Comparison of ENCODE assay signal across 8 cellular contexts in genomic region chr7:74173074-74173473, GRCh38. TPM values are rescaled to one million over a fixed set of nuclear protein-coding genes. Genes with fewer than 3 reads are reported as not detected.
A peak's percentile ranks its signal among the peaks of the same experiment; 100 is the strongest.
DNase-seq lines count a peak whose midpoint lies in the region; ATAC-seq, FAIRE-seq and TF ChIP-seq lines count a peak whose summit lies in the region.

No MANE protein-coding gene starts in this region.

- SMC1A ChIA-PET in GM12878 (lab: Charles Lee; ENCODE audit: uncharacterized antibody, unreplicated experiment) = interaction anchor here (1.2 kb wide), 1 partner anchor 103 kb away, joined by 3 read pairs; no protein-coding TSS in a partner anchor

- intact Hi-C loops in GM12878 (cut with micrococcal nuclease; ENCODE audit: unreplicated experiment) = no loop called here

- peaks cover 38 to 49% (median 40%) of the 10 kb centered on the region in 10 experiments for H3K4me1 ChIP-seq in BLaER1 treated with 17β-estradiol and CSF1 and Interleukin-3, amounts not matched to agents 10 nM and 100 nM
- peaks cover 21% of the 10 kb centered on the region; the same call in 1 of the 2 replicates for H3K4me1 ChIP-seq in HUES64 (ENCODE audit: insufficient read depth, low read length)
- H3K4me1 ChIP-seq in GM12878 (ENCODE audit: control insufficient read depth, insufficient read depth, low read length) = peaks cover 6% of the 10 kb centered on the region

- 37% methylated on average over 9 of the region's 14 CpGs for WGBS in HUES64
- WGBS in GM12878 (ENCODE audit: insufficient coverage, insufficient replicate concordance, low lambda C conversion rate, missing lambda C conversion rate) = under 1% methylated on average over 14 of the region's 14 CpGs

- ATAC-seq in GM12878 (peak; percentile 42), HG02970 (IDR thresholded peaks at IDR 0.05; ENCODE audit: low FRiP score, unreplicated experiment) (no peak), GM19035 (IDR thresholded peaks at IDR 0.05; ENCODE audit: unreplicated experiment) (no peak)

- no peaks in the 10 kb centered on the region for H3K27me3 ChIP-seq in BLaER1 treated with 17β-estradiol and CSF1 and Interleukin-3, amounts not matched to agents 10 nM and 100 nM
- H3K27me3 ChIP-seq in HUES64 (ENCODE audit: insufficient read depth, low read length) (no peaks in the 10 kb centered on the region), GM12878 (replicated peaks in 1 of 2; ENCODE audit: control insufficient read depth in 2 of 2, insufficient read depth in 2 of 2, low read length in 1 of 2) (no peaks in the 10 kb centered on the region)

- H2AFZ ChIP-seq in GM12878 (ENCODE audit: control insufficient read depth, low read depth, low read length) = peak overlapping the region; percentile 89

- H3K4me1 Mint-ChIP-seq in mesothelial cell of epicardium = peaks cover 39% of the 10 kb centered on the region

- TF ChIP-seq CTCF in GM12878 (IDR thresholded peaks at IDR 0.05 in 2 of 3, conservative IDR thresholded peaks at IDR 0.05 in 1 of 3; ENCODE audit: control insufficient read depth in 2 of 3, extremely low read depth in 1 of 3, insufficient read depth in 1 of 3, low read depth in 3 of 3, low read length in 3 of 3) (no peak), mesothelial cell of epicardium (IDR thresholded peaks at IDR 0.05; ENCODE audit: unreplicated experiment) (no peak)

- no peak for TF ChIP-seq RAD21 in GM12878 (IDR thresholded peaks at IDR 0.05; ENCODE audit: insufficient read depth, low read depth, low read length)

- peaks cover 47% of the 10 kb centered on the region for H3K79me2 ChIP-seq in GM12878 (ENCODE audit: control insufficient read depth, insufficient read depth, low read length)

- H3K9me3 Mint-ChIP-seq in mesothelial cell of epicardium = no peaks in the 10 kb centered on the region

- peak overlapping the region; percentile 98 to 100 (median 99); a peak in 19 of 22 replicates for H3K9ac ChIP-seq in BLaER1 treated with 17β-estradiol and CSF1 and Interleukin-3, amounts not matched to agents 10 nM and 100 nM
- peak overlapping the region; percentile 98; the same call in 1 of the 2 replicates for H3K9ac ChIP-seq in HUES64 (ENCODE audit: low read depth, low read length)
- peak overlapping the region; percentile 66 for H3K9ac ChIP-seq in GM12878 (ENCODE audit: control insufficient read depth, insufficient read depth, low read length)

- FAIRE-seq in GM12878 (lab: Jason Lieb, UNC) = no peak

- peak overlapping the region in 9 of 11 experiments; percentile 97 to 99 (median 99); a peak in 15 of 22 replicates for H3K27ac ChIP-seq in BLaER1 treated with 17β-estradiol and CSF1 and Interleukin-3, amounts not matched to agents 10 nM and 100 nM
- H3K27ac ChIP-seq in HUES64 (ENCODE audit: low read depth, low read length) = no peak overlapping the region
- H3K27ac ChIP-seq in GM12878 (ENCODE audit: control insufficient read depth, insufficient read depth) = peak overlapping the region; percentile 66; the same call in 1 of the 2 replicates

- TF ChIP-seq EP300 in GM12878 (IDR thresholded peaks at IDR 0.05; ENCODE audit: borderline replicate concordance in 1 of 2, control insufficient read depth in 1 of 2, low read depth in 2 of 2, low read length in 2 of 2) = no peak

- no peaks in the 10 kb centered on the region for H3K27me3 Mint-ChIP-seq in mesothelial cell of epicardium (ENCODE audit: low read depth)

- H3K4me3 Mint-ChIP-seq in mesothelial cell of epicardium = peak overlapping the region; percentile 85

- peak overlapping the region; percentile 93 for H3K27ac Mint-ChIP-seq in mesothelial cell of epicardium

- no peaks in the 10 kb centered on the region for H3K9me3 ChIP-seq in BLaER1 treated with 17β-estradiol and CSF1 and Interleukin-3, amounts not matched to agents 10 nM and 100 nM (replicated peaks in 1 of 11)
- H3K9me3 ChIP-seq in HUES64 (ENCODE audit: insufficient read depth, low read depth, low read length) = no peaks in the 10 kb centered on the region
- H3K9me3 ChIP-seq in GM12878 (replicated peaks; ENCODE audit: control insufficient read depth, insufficient read depth, low read length) = no peaks in the 10 kb centered on the region

- H3K36me3 ChIP-seq in BLaER1 treated with 17β-estradiol and CSF1 and Interleukin-3, amounts not matched to agents 10 nM and 100 nM = peaks cover 15 to 24% (median 21%) of the 10 kb centered on the region in 11 experiments; a peak in 21 of 22 replicates
- H3K36me3 ChIP-seq in HUES64 (ENCODE audit: insufficient read depth, low read length) = peaks cover 16% of the 10 kb centered on the region
- peaks cover 0 to 9% of the 10 kb centered on the region in 2 experiments; a peak in 1 of 4 replicates for H3K36me3 ChIP-seq in GM12878 (ENCODE audit: control insufficient read depth in 2 of 2, insufficient read depth in 2 of 2, low read length in 1 of 2)

- DNase-seq in GM12878 (ENCODE audit: low read depth, low spot score) (no peak), mesothelial cell of epicardium (ENCODE audit: low spot score in 2 of 2, unreplicated experiment in 2 of 2) (no peak), dermis blood vessel endothelial cell (no peak)
- no peak for DNase-seq in effector CD8-positive, alpha-beta T cell (lab: John Stamatoyannopoulos, UW)

- H3K4me3 ChIP-seq in BLaER1 treated with 17β-estradiol and CSF1 and Interleukin-3, amounts not matched to agents 10 nM and 100 nM = peak overlapping the region; percentile 83 to 98 (median 94); a peak in 18 of 20 replicates
- H3K4me3 ChIP-seq in HUES64 (ENCODE audit: low read length) (peak overlapping the region; percentile 80), GM12878 (peak overlapping the region; percentile 93)

- H3K36me3 Mint-ChIP-seq in mesothelial cell of epicardium = no peaks in the 10 kb centered on the region

- RAD21 ChIA-PET in GM12878 (lab: Charles Lee; ENCODE audit: unreplicated experiment) = interaction anchor here (0.6 to 1.4 kb wide), 2 partner anchors 10 to 106 kb away, joined by 4 to 6 read pairs; no protein-coding TSS in a partner anchor

- TSS peak; percentile 81 for BruUV-seq in GM12878 (replicated peaks; lab: Mats Ljungman, UMichigan)

- peak overlapping the region; percentile 89 to 100 (median 94) for H3K4me2 ChIP-seq in BLaER1 treated with 17β-estradiol and CSF1 and Interleukin-3, amounts not matched to agents 10 nM and 100 nM
- H3K4me2 ChIP-seq in GM12878 (ENCODE audit: control insufficient read depth, insufficient read depth) = peak overlapping the region; percentile 48

- TF ChIP-seq POLR2A in GM12878 (IDR thresholded peaks at IDR 0.05; ENCODE audit: low read depth, low read length) = no peak

- CTCF ChIA-PET in GM12878 (lab: Yijun Ruan, JAX) = interaction anchor here (0.7 to 3.0 kb wide), 7 partner anchors 8 to 439 kb away, joined by 3 to 12 read pairs (median 4); no protein-coding TSS in a partner anchor

- peaks cover 35 to 39% (median 37%) of the 10 kb centered on the region in 11 experiments for H4K20me1 ChIP-seq in BLaER1 treated with 17β-estradiol and CSF1 and Interleukin-3, amounts not matched to agents 10 nM and 100 nM
- H4K20me1 ChIP-seq in GM12878 (ENCODE audit: control insufficient read depth, insufficient read depth) = no peaks in the 10 kb centered on the region; the same call in 1 of the 2 replicates

- in situ Hi-C loops in GM12878 (cut with MboI) = loop anchor here (10.0 kb wide), 1 partner anchor 88 kb away; the partner anchor contains the start of gene LIMK1

- POLR2A ChIA-PET in GM12878 (lab: Charles Lee) = interaction anchor here (0.7 to 1.5 kb wide), 3 partner anchors 72 to 450 kb away, joined by 5 to 9 read pairs (median 8); no protein-coding TSS in a partner anchor

TF ChIP-seq in GM12878, 131 proteins besides CTCF, POLR2A, EP300 and RAD21 (continues in another document):
- peak; percentile 52 for TF ChIP-seq ZNF384 (IDR thresholded peaks at IDR 0.05; ENCODE audit: borderline replicate concordance, low read depth, low read length)

RNA-seq across cellular contexts. Expression of gene EIF4H, which starts 1.1 kb away (rescaled TPM):
- 255 TPM for polyA plus RNA-seq in HUES64 (2013, experiment 1 of 2)
- polyA plus RNA-seq in HUES64 (2013, experiment 2 of 2) = 271 TPM
- 153 and 162 TPM in 2 replicates for total RNA-seq in GM12878 (2013; cell fraction: nucleolus; rRNA removed)
- total RNA-seq in GM12878 (2014; rRNA removed) = 255 and 283 TPM in 2 replicates
- total RNA-seq in GM12878 (2014; rRNA removed; fragmentation: Illumina TruSeq; extraction: Trizol) = 241 and 253 TPM in 2 replicates
- total RNA-seq in GM12878 (2021) = 320 and 334 TPM in 2 replicates
- polyA plus RNA-seq in GM12878 (2011; ENCODE audit: low read depth) = 149 TPM
- 402 and 443 TPM in 2 replicates for polyA plus RNA-seq in GM12878 (2011; rRNA removed)
- 430 and 438 TPM in 2 replicates for polyA plus RNA-seq in GM12878 (2011; cell fraction: cytosol; rRNA removed)
- polyA plus RNA-seq in GM12878 (2011; cell fraction: nucleus; rRNA removed) = 255 and 292 TPM in 2 replicates
- 267 and 268 TPM in 2 replicates for polyA plus RNA-seq in GM12878 (2012)
- polyA plus RNA-seq in GM12878 (2014; fragmentation: Illumina TruSeq; extraction: Trizol) = 162 and 253 TPM in 2 replicates
- polyA plus RNA-seq in GM12878 (2014; fragmentation: Nextera tagmentation; extraction: Ambion mirVana) = 10 to 100 TPM in 1 of 2 experiments, 1 to 10 TPM in 1; 9.9 to 23.8 TPM
- polyA plus RNA-seq in GM12878 (2014; rRNA removed) = 330 and 336 TPM in 2 replicates
- 100 to 1,000 TPM; 262 to 286 TPM for polyA plus RNA-seq in GM12878 (2016; fragmentation: Nextera tagmentation; extraction: Ambion mirVana)
- 256 and 304 TPM in 2 replicates for polyA minus RNA-seq in GM12878 (2011; rRNA and poly(A)+ RNA removed)
- polyA minus RNA-seq in GM12878 (2011; cell fraction: cytosol; rRNA and poly(A)+ RNA removed) = 121 and 139 TPM in 2 replicates
- 67.6 and 79.7 TPM in 2 replicates for polyA minus RNA-seq in GM12878 (2011; cell fraction: nucleus; rRNA and poly(A)+ RNA removed)
- 264 to 270 TPM (median 267 TPM) in 3 replicates for total RNA-seq in mesothelial cell of epicardium
- 305 and 481 TPM in 2 replicates for total RNA-seq in dermis blood vessel endothelial cell

RNA-seq across cellular contexts. Expression of gene LAT2, which starts 36.7 kb away (rescaled TPM):
- 0.40 TPM for polyA plus RNA-seq in HUES64 (2013, experiment 1 of 2)
- not detected for polyA plus RNA-seq in HUES64 (2013, experiment 2 of 2)
- total RNA-seq in GM12878 (2013; cell fraction: nucleolus; rRNA removed) = 220 and 226 TPM in 2 replicates
- total RNA-seq in GM12878 (2014; rRNA removed) = 205 and 218 TPM in 2 replicates
- 162 and 166 TPM in 2 replicates for total RNA-seq in GM12878 (2014; rRNA removed; fragmentation: Illumina TruSeq; extraction: Trizol)
- 217 TPM in 2 replicates for total RNA-seq in GM12878 (2021)
- 90.0 TPM for polyA plus RNA-seq in GM12878 (2011; ENCODE audit: low read depth)
- polyA plus RNA-seq in GM12878 (2011; rRNA removed) = 124 and 153 TPM in 2 replicates
- 144 and 171 TPM in 2 replicates for polyA plus RNA-seq in GM12878 (2011; cell fraction: cytosol; rRNA removed)
- polyA plus RNA-seq in GM12878 (2011; cell fraction: nucleus; rRNA removed) = 154 and 158 TPM in 2 replicates
- 148 and 154 TPM in 2 replicates for polyA plus RNA-seq in GM12878 (2012)
- 104 and 177 TPM in 2 replicates for polyA plus RNA-seq in GM12878 (2014; fragmentation: Illumina TruSeq; extraction: Trizol)
- polyA plus RNA-seq in GM12878 (2014; fragmentation: Nextera tagmentation; extraction: Ambion mirVana) = 10 to 100 TPM; 33.4 to 48.7 TPM
- 242 and 276 TPM in 2 replicates for polyA plus RNA-seq in GM12878 (2014; rRNA removed)
- polyA plus RNA-seq in GM12878 (2016; fragmentation: Nextera tagmentation; extraction: Ambion mirVana) = 100 to 1,000 TPM; 195 to 218 TPM
- polyA minus RNA-seq in GM12878 (2011; rRNA and poly(A)+ RNA removed) = 76.4 and 144 TPM in 2 replicates
- polyA minus RNA-seq in GM12878 (2011; cell fraction: cytosol; rRNA and poly(A)+ RNA removed) = 40.3 and 41.0 TPM in 2 replicates
- polyA minus RNA-seq in GM12878 (2011; cell fraction: nucleus; rRNA and poly(A)+ RNA removed) = 59.7 and 105 TPM in 2 replicates
- 0.34 to 1.0 TPM (median 0.51 TPM) in 3 replicates for total RNA-seq in mesothelial cell of epicardium
- total RNA-seq in dermis blood vessel endothelial cell = 1.2 and 1.9 TPM in 2 replicates

Comparison
In these comparisons a context has a peak if more than half of its experiments do, and no peak if none do; other contexts are left out.
1. RNA of gene LAT2, which starts 36.7 kb away (total RNA-seq): 162 to 226 TPM in GM12878; 1.2 to 1.9 TPM in dermis blood vessel endothelial cell and 0.34 to 1.0 TPM in mesothelial cell of epicardium; every median in the first group is over 10 times any median in the second.
2. Peak in every context shown above with its lines, with median percentiles within 50 percentile points of each other: H3K4me3 ChIP-seq and H3K9ac ChIP-seq.